ENCODE assay signal across 13 cellular contexts in genomic region chr7:151046603-151047573, GRCh38. TPM values are rescaled to one million over a fixed set of nuclear protein-coding genes. Genes with fewer than 3 reads are reported as not detected.
DNase-seq lines count a peak whose midpoint lies in the region; ATAC-seq and TF ChIP-seq lines count a peak whose summit lies in the region.
"Had no signal": no experiment of that assay in that cellular context is flagged by ENCODE, and none has a peak within 500 bp of the region (broad histone marks: within the 10 kb centered on the region; RNA-seq: fewer than 3 reads in every experiment).

No MANE protein-coding gene starts in this region.

- H3K9me3 Mint-ChIP-seq in effector memory CD8-positive, alpha-beta T cell = no peaks in the 10 kb centered on the region
- H3K9me3 Mint-ChIP-seq: CD4-positive, alpha-beta T cell had no signal

- H3K36me3 Mint-ChIP-seq in effector memory CD8-positive, alpha-beta T cell (ENCODE audit: insufficient read depth) = peaks cover 5% of the 10 kb centered on the region

- peaks cover 0 to 4% of the 10 kb centered on the region in 2 donors for H3K4me1 Mint-ChIP-seq in effector memory CD8-positive, alpha-beta T cell (ENCODE audit: low read depth in 2 of 2)

- ATAC-seq in HG02870 (IDR thresholded peaks at IDR 0.05; ENCODE audit: unreplicated experiment) = no peak
- ATAC-seq in effector memory CD8-positive, alpha-beta T cell (replicated peaks) = no peak
- ATAC-seq: GM12878 had no signal

- no peaks in the 10 kb centered on the region for H3K36me3 ChIP-seq in transverse colon

- no peak for TF ChIP-seq CTCF in transverse colon (IDR thresholded peaks at IDR 0.05)

- peaks cover 8% of the 10 kb centered on the region for H3K27me3 ChIP-seq in transverse colon

- peaks cover 0 to 16% (median 8%) of the 10 kb centered on the region in 4 donors for H3K4me1 ChIP-seq in transverse colon

- TF ChIP-seq POLR2A in transverse colon (IDR thresholded peaks at IDR 0.05) = no peak

- intact Hi-C loops in transverse colon (cut with DNase I; ENCODE audit: low total_unique reads) = no loop called here

- H3K9me3 ChIP-seq in transverse colon = no peaks in the 10 kb centered on the region

- H3K4me3 Mint-ChIP-seq in effector memory CD8-positive, alpha-beta T cell = no peak overlapping the region
- H3K4me3 Mint-ChIP-seq: CD4-positive, alpha-beta T cell had no signal

- in situ Hi-C loops in transverse colon (cut with MboI; ENCODE audit: low pct_ligation_motif_present in 1 of 4, low pct_unique_long_range_greater_than_20kb in 1 of 4, low sequenced_read_pairs in 3 of 4) = no loop called here

- no peak for TF ChIP-seq EP300 in transverse colon (IDR thresholded peaks at IDR 0.05; ENCODE audit: low read depth)

- H3K4me3 ChIP-seq in transverse colon = no peak overlapping the region
- H3K4me3 ChIP-seq: GM12878 had no signal

- peaks cover 0 to 4% of the 10 kb centered on the region in 2 donors for H3K27me3 Mint-ChIP-seq in effector memory CD8-positive, alpha-beta T cell
- H3K27me3 Mint-ChIP-seq: CD4-positive, alpha-beta T cell had no signal

- 0 to 63% methylated on average over 1 to 14 of the region's 14 CpGs for WGBS in transverse colon (ENCODE audit: low coverage in 1 of 2), 2 donors

- DNase-seq in A172 (ENCODE audit: low spot score) (peak; percentile 87), ELR (ENCODE audit: low read depth) (peak; percentile 45), RPMI8226 (peak; percentile 54), fibroblast of the conjunctiva (ENCODE audit: low read depth) (peak; percentile 80), transverse colon (no peak), cerebellum (ENCODE audit: low spot score) (no peak)
- DNase-seq in effector memory CD8-positive, alpha-beta T cell = no peak
- DNase-seq: activated effector memory CD4-positive, alpha-beta T cell treated with anti-CD3 and anti-CD28 coated beads, Interleukin-2, amount 50 U/mL, for 16 hours; CD4-positive, alpha-beta T cell; effector CD8-positive, alpha-beta T cell; stimulated activated CD4-positive, alpha-beta T cell treated with anti-CD3 and anti-CD28 coated beads, Interleukin-1b, Interleukin-23, amount 100 ng/mL, for 48 hours had no signal

- H3K27ac Mint-ChIP-seq in effector memory CD8-positive, alpha-beta T cell = peak overlapping the region in 1 of 2 donors; percentile 10
- H3K27ac Mint-ChIP-seq: CD4-positive, alpha-beta T cell had no signal

- no peak overlapping the region for H3K27ac ChIP-seq in transverse colon

RNA-seq across cellular contexts. Expression of gene ASIC3, which starts 1.4 kb away (rescaled TPM):
- 0.31 and 0.53 TPM in 2 replicates for total RNA-seq in A172 (2014; rRNA removed; shearing (Covaris generic))
- total RNA-seq in transverse colon (1 to 10 TPM; 2.6 to 4.3 (median 3.1) TPM), cerebellum (1.6 TPM)

RNA-seq across cellular contexts. Expression of gene CDK5, which starts 10.8 kb away (rescaled TPM):
- total RNA-seq in A172 (2014; rRNA removed; shearing (Covaris generic)) = 57.0 and 58.7 TPM in 2 replicates
- total RNA-seq in transverse colon (10 to 100 TPM in 3 of 4 donors, 1 to 10 TPM in 1; 1.1 to 33.8 (median 10.7) TPM), cerebellum (21.6 TPM)

RNA-seq across cellular contexts. Expression of gene SLC4A2, which starts 12.5 kb away (rescaled TPM):
- total RNA-seq in A172 (2014; rRNA removed; shearing (Covaris generic)) = 195 and 238 TPM in 2 replicates
- total RNA-seq in transverse colon (100 to 1,000 TPM in 2 of 4 donors, 10 to 100 TPM in 2; 61.7 to 464 (median 83.2) TPM), cerebellum (15.8 TPM)

RNA-seq across cellular contexts. Expression of gene ABCB8, which starts 18.6 kb away (rescaled TPM):
- 35.6 and 40.2 TPM in 2 replicates for total RNA-seq in A172 (2014; rRNA removed; shearing (Covaris generic))
- 10 to 100 TPM; 33.3 to 76.4 (median 51.4) TPM for total RNA-seq in transverse colon
- 35.3 TPM for total RNA-seq in cerebellum

RNA-seq across cellular contexts. Expression of gene ATG9B, which starts 22.6 kb away (rescaled TPM):
- not detected in 2 replicates for total RNA-seq in A172 (2014; rRNA removed; shearing (Covaris generic))
- total RNA-seq in transverse colon (1 to 10 TPM in 1 of 4 donors, not detected in 3; 1.1 TPM), cerebellum (3.9 TPM)

Comparison
In these comparisons a context has a peak if more than half of its experiments do, and no peak if none do; other contexts are left out.
1. DNase-seq: peak in A172 (single experiment), ELR (single experiment), RPMI8226 (single experiment) and fibroblast of the conjunctiva (single experiment); none in transverse colon (single experiment), cerebellum (single experiment) and effector memory CD8-positive, alpha-beta T cell (0 of 3).